Comparison of ENCODE assay signal across 27 cellular contexts in genomic region chr20:9520096-9520495, GRCh38. TPM values are rescaled to one million over a fixed set of nuclear protein-coding genes. Genes with fewer than 3 reads are reported as not detected.
DNase-seq lines count a peak whose midpoint lies in the region; ATAC-seq and TF ChIP-seq lines count a peak whose summit lies in the region.
"Had no signal": no experiment of that assay in that cellular context is flagged by ENCODE, and none has a peak within 500 bp of the region (broad histone marks: within the 10 kb centered on the region; RNA-seq: fewer than 3 reads in every experiment).

No MANE protein-coding gene starts in this region.

- H3K79me1 ChIP-seq in neuronal stem cell (ENCODE audit: low read depth, low read length) = no peaks in the 10 kb centered on the region

- H3K9ac ChIP-seq in neuronal stem cell (ENCODE audit: low read depth, low read length, poor library complexity) = no peak overlapping the region

- no peak overlapping the region for H3K27ac Mint-ChIP-seq in natural killer cell treated with Interleukin-12 subunit alpha and Interleukin-12 subunit beta and Interleukin-15 and Interleukin-18, amount 100 ng/mL, for 72 hours
- H3K27ac Mint-ChIP-seq: CD8-positive, alpha-beta memory T cell; T-helper 17 cell had no signal

- no peaks in the 10 kb centered on the region for H3K36me3 ChIP-seq in neuronal stem cell (replicated peaks in 1 of 2; ENCODE audit: control insufficient read depth in 2 of 2, insufficient read depth in 2 of 2, low read length in 2 of 2)

- H3K4me2 ChIP-seq in neuronal stem cell (ENCODE audit: insufficient read depth, low read length, poor library complexity, severe bottlenecking) = no peak overlapping the region

- H2AK5ac ChIP-seq in neuronal stem cell (ENCODE audit: low read depth, low read length) = no peak overlapping the region

- H3K27ac ChIP-seq in neuronal stem cell (replicated peaks; ENCODE audit: low read length) = peak overlapping the region; percentile 29
- H3K27ac ChIP-seq in dorsolateral prefrontal cortex = no peak overlapping the region
- H3K27ac ChIP-seq: RWPE1, SK-N-MC had no signal

- H2AFZ ChIP-seq in neuronal stem cell (ENCODE audit: low read length) = no peak overlapping the region

- no peak overlapping the region for H3K4ac ChIP-seq in neuronal stem cell (ENCODE audit: low read length)

- no peaks in the 10 kb centered on the region for H3K4me1 Mint-ChIP-seq in natural killer cell treated with Interleukin-12 subunit alpha and Interleukin-12 subunit beta and Interleukin-15 and Interleukin-18, amount 100 ng/mL, for 72 hours (ENCODE audit: low read depth in 2 of 2)
- H3K4me1 Mint-ChIP-seq: CD8-positive, alpha-beta memory T cell had no signal

- no peak overlapping the region for H4K8ac ChIP-seq in neuronal stem cell (ENCODE audit: low read depth, low read length)

- no CpG with 5 or more reads among the region's 5 CpGs for WGBS in neuronal stem cell (ENCODE audit: extremely low coverage in 2 of 2, insufficient read length in 2 of 2, insufficient replicate concordance in 1 of 2), 2 donors

- H2BK15ac ChIP-seq in neuronal stem cell (ENCODE audit: low read length) = no peak overlapping the region

- H3K4me1 ChIP-seq in neuronal stem cell (ENCODE audit: control insufficient read depth in 2 of 2, insufficient read depth in 1 of 2, low read depth in 1 of 2, low read length in 2 of 2) = peaks cover 11 to 34% of the 10 kb centered on the region in 2 donors

- ATAC-seq in HG03342 (IDR thresholded peaks at IDR 0.05; ENCODE audit: unreplicated experiment) = no peak
- ATAC-seq in natural killer cell treated with Interleukin-12 subunit alpha and Interleukin-12 subunit beta and Interleukin-15 and Interleukin-18, amount 100 ng/mL, for 72 hours = no peak
- ATAC-seq: T-helper 17 cell had no signal

- H2BK120ac ChIP-seq in neuronal stem cell (ENCODE audit: low read depth, low read length) = no peak overlapping the region

- H3K9me3 ChIP-seq in neuronal stem cell (replicated peaks in 1 of 2; ENCODE audit: control insufficient read depth in 2 of 2, insufficient read depth in 1 of 2, low read depth in 1 of 2, low read length in 2 of 2) = no peaks in the 10 kb centered on the region

- H3K4me3 ChIP-seq in neuronal stem cell (ENCODE audit: low read length in 2 of 2) (no peak overlapping the region), dorsolateral prefrontal cortex (no peak overlapping the region)
- H3K4me3 ChIP-seq: SK-N-MC had no signal

- H2BK12ac ChIP-seq in neuronal stem cell (ENCODE audit: low read length) = no peak overlapping the region

- peaks cover 0 to 83% (median 16%) of the 10 kb centered on the region in 3 experiments for H3K27me3 ChIP-seq in neuronal stem cell (ENCODE audit: control insufficient read depth in 3 of 3, insufficient read depth in 3 of 3, low read depth in 1 of 3, low read length in 3 of 3)
- H3K27me3 ChIP-seq in dorsolateral prefrontal cortex = peaks cover 0 to 22% (median 6%) of the 10 kb centered on the region in 45 donors

- H3K27me3 Mint-ChIP-seq in natural killer cell treated with Interleukin-12 subunit alpha and Interleukin-12 subunit beta and Interleukin-15 and Interleukin-18, amount 100 ng/mL, for 72 hours = peaks cover 14 to 23% of the 10 kb centered on the region in 2 donors

- DNase-seq in NCI-H2081 (lab: John Stamatoyannopoulos, UW) (peak; percentile 8 to 26), NCI-H2081 treated with DMSO at 0.1 percent for 48 hours (lab: John Stamatoyannopoulos, UW) (no peak), NCI-H146 (lab: John Stamatoyannopoulos, UW) (peak; percentile 62), NCI-H748 treated with DMSO at 0.1 percent for 48 hours (lab: John Stamatoyannopoulos, UW) (peak; percentile 85), neuronal stem cell (ENCODE audit: low spot score) (no peak), dorsolateral prefrontal cortex (no peak)
- no peak for DNase-seq in natural killer cell treated with Interleukin-12 subunit alpha and Interleukin-12 subunit beta and Interleukin-15 and Interleukin-18, amount 100 ng/mL, for 72 hours (ENCODE audit: low spot score)
- DNase-seq: AML-193; C1 segment of cervical spinal cord; Calu3; CD8-positive, alpha-beta memory T cell; DMS153; GDM1; KG1; NCI-H1436; NCI-H2029; NCI-H226; NCI-H524 treated with DMSO at 0.1 percent for 48 hours; SHP77 treated with DMSO at 0.1 percent for 48 hours; SW 1271; T-helper 17 cell had no signal

- no peak overlapping the region for H3K4me3 Mint-ChIP-seq in natural killer cell treated with Interleukin-12 subunit alpha and Interleukin-12 subunit beta and Interleukin-15 and Interleukin-18, amount 100 ng/mL, for 72 hours
- H3K4me3 Mint-ChIP-seq: CD8-positive, alpha-beta memory T cell; T-helper 17 cell had no signal

- H4K91ac ChIP-seq in neuronal stem cell (ENCODE audit: low read depth, low read length, poor library complexity) = no peak overlapping the region

- H3K18ac ChIP-seq in neuronal stem cell (ENCODE audit: low read length) = no peak overlapping the region

- H2BK5ac ChIP-seq in neuronal stem cell (ENCODE audit: low read length) = no peak overlapping the region

- no peak for TF ChIP-seq CTCF in dorsolateral prefrontal cortex (IDR thresholded peaks at IDR 0.05 in 54 of 56, conservative IDR thresholded peaks at IDR 0.05 in 2 of 56; ENCODE audit: low read depth in 1 of 56, partially characterized antibody in 56 of 56)

- H3K9me3 Mint-ChIP-seq in natural killer cell treated with Interleukin-12 subunit alpha and Interleukin-12 subunit beta and Interleukin-15 and Interleukin-18, amount 100 ng/mL, for 72 hours = no peaks in the 10 kb centered on the region

- H3K23ac ChIP-seq in neuronal stem cell (ENCODE audit: low read depth, low read length, poor library complexity) = no peak overlapping the region

- H3K36me3 Mint-ChIP-seq in natural killer cell treated with Interleukin-12 subunit alpha and Interleukin-12 subunit beta and Interleukin-15 and Interleukin-18, amount 100 ng/mL, for 72 hours = no peaks in the 10 kb centered on the region
- H3K36me3 Mint-ChIP-seq: CD8-positive, alpha-beta memory T cell had no signal

- intact Hi-C loops in dorsolateral prefrontal cortex (cut with DNase I) = no loop called here

- H3K14ac ChIP-seq in neuronal stem cell (ENCODE audit: low read length) = no peak overlapping the region

RNA-seq across cellular contexts. Expression of gene LAMP5, which starts 5.7 kb away (rescaled TPM):
- polyA plus RNA-seq in neuronal stem cell (2013, experiment 1 of 2) = 6.5 TPM
- 6.4 TPM for polyA plus RNA-seq in neuronal stem cell (2013, experiment 2 of 2)
- total RNA-seq in natural killer cell treated with Interleukin-12 subunit alpha and Interleukin-12 subunit beta and Interleukin-15 and Interleukin-18, amount 100 ng/mL, for 72 hours = not detected
- total RNA-seq in dorsolateral prefrontal cortex = 10 to 100 TPM in 119 of 120 experiments, 1 to 10 TPM in 1; 4.0 to 97.8 (median 36.2) TPM
- total RNA-seq: A172; Calu3; CD8-positive, alpha-beta memory T cell; H4; HT1080 had no signal
- polyA plus RNA-seq: CD8-positive, alpha-beta memory T cell had no signal

Comparison
In these comparisons a context has a peak if more than half of its experiments do, and no peak if none do; other contexts are left out.
1. DNase-seq: peak in NCI-H2081 (2 of 2), NCI-H146 (single experiment) and NCI-H748 treated with DMSO at 0.1 percent for 48 hours (single experiment); none in NCI-H2081 treated with DMSO at 0.1 percent for 48 hours (single experiment), neuronal stem cell (single experiment), natural killer cell treated with Interleukin-12 subunit alpha and Interleukin-12 subunit beta and Interleukin-15 and Interleukin-18, amount 100 ng/mL, for 72 hours (single experiment) and dorsolateral prefrontal cortex (0 of 10).
2. RNA of gene LAMP5, which starts 5.7 kb away (total RNA-seq): 4.0 to 97.8 TPM in dorsolateral prefrontal cortex; not detected in natural killer cell treated with Interleukin-12 subunit alpha and Interleukin-12 subunit beta and Interleukin-15 and Interleukin-18, amount 100 ng/mL, for 72 hours; every median in the first group is over 4 times any median in the second.